In the genomic region with DNA sequence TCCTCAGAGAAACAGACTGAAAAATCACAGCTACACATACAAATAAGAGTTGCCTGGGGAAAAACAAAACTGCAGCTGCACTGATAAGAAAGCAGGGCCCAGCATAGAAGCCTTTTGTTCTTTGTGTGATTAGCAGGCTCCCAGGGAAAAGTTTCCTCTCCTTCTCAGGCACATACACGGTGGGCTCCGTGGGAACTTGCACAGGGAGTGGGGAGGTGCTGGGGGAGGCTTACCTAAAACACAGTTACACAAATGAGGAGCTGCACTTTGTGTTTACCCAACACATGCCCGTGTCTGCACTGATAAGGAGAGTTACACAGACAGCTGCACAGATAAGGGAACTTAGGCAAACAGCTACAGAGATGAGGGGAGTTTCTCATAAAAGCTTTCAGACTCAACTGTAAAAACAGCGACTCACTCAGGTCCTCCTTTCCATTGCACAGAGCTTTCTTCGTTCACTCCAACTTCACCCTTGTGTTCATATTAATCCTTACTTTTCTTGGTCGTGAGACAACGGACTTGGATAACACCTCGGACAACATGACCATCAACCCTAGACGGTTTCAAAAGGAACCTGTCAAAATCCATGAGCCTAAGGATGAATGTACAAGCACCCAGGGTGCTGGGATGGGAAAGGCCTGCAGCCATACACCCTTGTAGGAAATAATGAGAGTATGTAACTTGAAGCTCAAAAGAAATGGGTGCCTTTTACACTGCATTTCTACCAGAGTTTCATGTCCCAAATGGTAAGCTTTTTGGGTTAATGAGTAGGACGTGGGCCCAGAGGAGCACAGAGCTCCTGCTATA, we compare ENCODE assay signal across 8 cellular contexts. TPM values are rescaled to one million over a fixed set of nuclear protein-coding genes. Genes with fewer than 3 reads are reported as not detected.
DNase-seq lines count a peak whose midpoint lies in the region; ATAC-seq and TF ChIP-seq lines count a peak whose summit lies in the region.

No MANE protein-coding gene starts in this region.

- H3K4me3 Mint-ChIP-seq in chondrocyte (ENCODE audit: unreplicated experiment) = no peak overlapping the region

- peaks cover 14 to 23% of the 10 kb centered on the region in 2 donors for H3K36me3 ChIP-seq in mucosa of rectum (ENCODE audit: control insufficient read depth in 2 of 2, insufficient read depth in 2 of 2, low read length in 2 of 2)

- peak overlapping the region in 1 of 2 donors; percentile 0 for H3K4me3 ChIP-seq in mucosa of rectum (ENCODE audit: low read length in 2 of 2)

- H3K27me3 Mint-ChIP-seq in chondrocyte (ENCODE audit: low read depth) = no peaks in the 10 kb centered on the region

- H3K9me3 Mint-ChIP-seq in chondrocyte (ENCODE audit: low read depth) = no peaks in the 10 kb centered on the region

- peaks cover 25% of the 10 kb centered on the region for H3K4me1 Mint-ChIP-seq in chondrocyte (ENCODE audit: low read depth)

- ATAC-seq in GM18858 (IDR thresholded peaks at IDR 0.05; ENCODE audit: unreplicated experiment) = no peak
- no peak for ATAC-seq in HG02840 (IDR thresholded peaks at IDR 0.05; ENCODE audit: low FRiP score, unreplicated experiment)
- no peak for ATAC-seq in GM21447 (IDR thresholded peaks at IDR 0.05; ENCODE audit: unreplicated experiment)

- H3K4me1 ChIP-seq in mucosa of rectum (ENCODE audit: control insufficient read depth in 2 of 2, insufficient read depth in 2 of 2, low read length in 2 of 2) = peaks cover 18 to 25% of the 10 kb centered on the region in 2 donors

- DNase-seq in COLO829 (ENCODE audit: low spot score) = peak; percentile 23
- DNase-seq in NOMO-1 (lab: John Stamatoyannopoulos, UW; ENCODE audit: unreplicated experiment in 2 of 2) = peak; percentile 32 to 50
- no peak for DNase-seq in chondrocyte (ENCODE audit: low spot score)
- DNase-seq in RKO (ENCODE audit: low spot score) = no peak

- peak overlapping the region; percentile 52 for H3K27ac Mint-ChIP-seq in chondrocyte (ENCODE audit: unreplicated experiment)

- peak overlapping the region; percentile 34 to 64 for H3K27ac ChIP-seq in mucosa of rectum (ENCODE audit: low read depth in 2 of 2, low read length in 2 of 2)

- H3K36me3 Mint-ChIP-seq in chondrocyte (ENCODE audit: low read depth) = peaks cover 4% of the 10 kb centered on the region

- peak overlapping the region in 1 of 2 donors; percentile 42 for H3K9ac ChIP-seq in mucosa of rectum (ENCODE audit: low read depth in 1 of 2, low read length in 2 of 2)

- no peaks in the 10 kb centered on the region for H3K27me3 ChIP-seq in mucosa of rectum (ENCODE audit: control insufficient read depth in 2 of 2, insufficient read depth in 2 of 2, low read length in 2 of 2)

- no peak for TF ChIP-seq CTCF in chondrocyte (IDR thresholded peaks at IDR 0.05)

- no peaks in the 10 kb centered on the region for H3K9me3 ChIP-seq in mucosa of rectum (ENCODE audit: control insufficient read depth in 2 of 2, low read length in 2 of 2)

RNA-seq across cellular contexts. Expression of a gene that starts 50.8 kb away (rescaled TPM):
- 39.3 to 41.5 TPM (median 39.9 TPM) in 3 replicates for total RNA-seq in chondrocyte

Comparison
In these comparisons a context has a peak if more than half of its experiments do, and no peak if none do; other contexts are left out.
1. DNase-seq: peak in COLO829 (single experiment) and NOMO-1 (2 of 2); none in chondrocyte (single experiment) and RKO (single experiment).